Comparison of ENCODE assay signal across 8 cellular contexts in genomic region chr4:83083925-83084475, GRCh38. TPM values are rescaled to one million over a fixed set of nuclear protein-coding genes. Genes with fewer than 3 reads are reported as not detected.
DNase-seq lines count a peak whose midpoint lies in the region; ATAC-seq and TF ChIP-seq lines count a peak whose summit lies in the region.

No MANE protein-coding gene starts in this region.

- H3K27me3 ChIP-seq in CD4-positive, alpha-beta T cell (ENCODE audit: control insufficient read depth, insufficient read depth, low read length): no peaks in the 10 kb centered on the region
- H3K27me3 ChIP-seq in brain microvascular endothelial cell (replicated peaks): no peaks in the 10 kb centered on the region

- peak overlapping the region; percentile 60 for H3K4me3 Mint-ChIP-seq in CD4-positive, alpha-beta T cell
- peak overlapping the region; percentile 16 for H3K4me3 Mint-ChIP-seq in activated CD4-positive, alpha-beta memory T cell treated with anti-CD3 and anti-CD28 coated beads, Interleukin-2, amount 10 ng/mL, durations not matched to agents 7 days and 5 days

- H3K9me3 Mint-ChIP-seq in CD4-positive, alpha-beta T cell: peaks cover 2% of the 10 kb centered on the region
- no peaks in the 10 kb centered on the region for H3K9me3 Mint-ChIP-seq in activated CD4-positive, alpha-beta memory T cell treated with anti-CD3 and anti-CD28 coated beads, Interleukin-2, amount 10 ng/mL, durations not matched to agents 7 days and 5 days

- peak overlapping the region; percentile 99 for H3K27ac Mint-ChIP-seq in CD4-positive, alpha-beta T cell
- H3K27ac Mint-ChIP-seq in activated CD4-positive, alpha-beta memory T cell treated with anti-CD3 and anti-CD28 coated beads, Interleukin-2, amount 10 ng/mL, durations not matched to agents 7 days and 5 days: peak overlapping the region; percentile 78

- no peaks in the 10 kb centered on the region for H3K27me3 Mint-ChIP-seq in CD4-positive, alpha-beta T cell
- H3K27me3 Mint-ChIP-seq in activated CD4-positive, alpha-beta memory T cell treated with anti-CD3 and anti-CD28 coated beads, Interleukin-2, amount 10 ng/mL, durations not matched to agents 7 days and 5 days: no peaks in the 10 kb centered on the region

- peak; percentile 98 for ATAC-seq in CD4-positive, alpha-beta T cell (ENCODE audit: poor library complexity)
- ATAC-seq in HG03175 (IDR thresholded peaks at IDR 0.05; ENCODE audit: unreplicated experiment) (peak; percentile 60), left colon (peak; percentile 43)

- no peak overlapping the region for H3K4me3 ChIP-seq in brain microvascular endothelial cell (ENCODE audit: low read depth, low read length)

- H3K4me1 Mint-ChIP-seq in CD4-positive, alpha-beta T cell (ENCODE audit: low read depth): peaks cover 57% of the 10 kb centered on the region
- H3K4me1 Mint-ChIP-seq in activated CD4-positive, alpha-beta memory T cell treated with anti-CD3 and anti-CD28 coated beads, Interleukin-2, amount 10 ng/mL, durations not matched to agents 7 days and 5 days: peaks cover 31% of the 10 kb centered on the region

- intact Hi-C loops in CD4-positive, alpha-beta T cell (cut with DNase I, micrococcal nuclease): loop anchor here (1.0 to 2.0 kb wide), 3 partner anchors 21 to 128 kb away; no protein-coding TSS in a partner anchor
- intact Hi-C loops in left colon (cut with DNase I, micrococcal nuclease): no loop called here

- DNase-seq in CD4-positive, alpha-beta T cell: peak in 8 of 10 experiments; percentile 28 to 75 (median 60)
- peak; percentile 78 for DNase-seq in activated CD4-positive, alpha-beta memory T cell treated with anti-CD3 and anti-CD28 coated beads, Interleukin-2, amount 10 ng/mL, durations not matched to agents 7 days and 5 days
- DNase-seq in left colon: no peak
- DNase-seq in iPS-NIHi11 (ENCODE audit: low spot score): no peak
- DNase-seq in SKM-1 (lab: John Stamatoyannopoulos, UW; ENCODE audit: unreplicated experiment): no peak
- DNase-seq in brain microvascular endothelial cell: no peak
- DNase-seq in A172 (ENCODE audit: low spot score): no peak

- POLR2A ChIA-PET in CD4-positive, alpha-beta T cell (lab: Charles Lee): interaction anchor here (0.6 to 3.4 kb wide), 18 partner anchors 8 to 655 kb away, joined by 3 to 28 read pairs (median 7); partner anchors contain the start of genes COPS4, COQ2 and PLAC8
- POLR2A ChIA-PET in activated CD4-positive, alpha-beta memory T cell treated with anti-CD3 and anti-CD28 coated beads, Interleukin-2, amount 10 ng/mL, durations not matched to agents 7 days and 5 days (lab: Charles Lee): interaction anchor here (0.8 to 4.1 kb wide), 16 partner anchors 9 to 371 kb away, joined by 3 to 32 read pairs (median 4); partner anchors contain the start of genes COPS4, COQ2, HELQ and MRPS18C

- H3K27ac ChIP-seq in CD4-positive, alpha-beta T cell (ENCODE audit: low read depth, low read length): peak overlapping the region; percentile 22
- H3K27ac ChIP-seq in brain microvascular endothelial cell: no peak overlapping the region

- peak; percentile 53 for TF ChIP-seq CTCF in CD4-positive, alpha-beta T cell (IDR thresholded peaks at IDR 0.05)
- no peak for TF ChIP-seq CTCF in brain microvascular endothelial cell (IDR thresholded peaks at IDR 0.05; ENCODE audit: low read depth, low read length, missing control alignments)

- no peaks in the 10 kb centered on the region for H3K36me3 ChIP-seq in brain microvascular endothelial cell (replicated peaks)

- H3K36me3 Mint-ChIP-seq in CD4-positive, alpha-beta T cell (ENCODE audit: low read depth): peaks cover 51% of the 10 kb centered on the region
- peaks cover 32% of the 10 kb centered on the region for H3K36me3 Mint-ChIP-seq in activated CD4-positive, alpha-beta memory T cell treated with anti-CD3 and anti-CD28 coated beads, Interleukin-2, amount 10 ng/mL, durations not matched to agents 7 days and 5 days (ENCODE audit: low read depth)

- CTCF ChIA-PET in CD4-positive, alpha-beta T cell (lab: Charles Lee): interaction anchor here (0.6 to 3.0 kb wide), 20 partner anchors 8 to 200 kb away, joined by 3 to 11 read pairs (median 6); partner anchors contain the start of genes COQ2 and PLAC8
- CTCF ChIA-PET in activated CD4-positive, alpha-beta memory T cell treated with anti-CD3 and anti-CD28 coated beads, Interleukin-2, amount 10 ng/mL, durations not matched to agents 7 days and 5 days (lab: Charles Lee): interaction anchor here (0.7 to 5.0 kb wide), 20 partner anchors 8 to 200 kb away, joined by 3 to 44 read pairs (median 5); partner anchors contain the start of genes COPS4, COQ2 and PLAC8

- no peaks in the 10 kb centered on the region for H3K9me3 ChIP-seq in CD4-positive, alpha-beta T cell (ENCODE audit: control insufficient read depth, low read length)

- in situ Hi-C loops in brain microvascular endothelial cell (cut with HindIII; ENCODE audit: low pct_ligation_motif_present, low sequenced_read_pairs): no loop called here

RNA-seq across cellular contexts. Expression of gene PLAC8, which starts 30.5 kb away (rescaled TPM):
- total RNA-seq in CD4-positive, alpha-beta T cell: 100 to 1,000 TPM; 249 to 259 TPM
- 100 to 1,000 TPM; 182 to 183 TPM for total RNA-seq in activated CD4-positive, alpha-beta memory T cell treated with anti-CD3 and anti-CD28 coated beads, Interleukin-2, amount 10 ng/mL, durations not matched to agents 7 days and 5 days
- 1,000 to 10,000 TPM in 1 of 2 donors, 100 to 1,000 TPM in 1; 955 to 1,006 TPM for total RNA-seq in left colon
- total RNA-seq in A172 (2014; rRNA removed; shearing (Covaris generic)): 2.7 and 6.7 TPM in 2 replicates

RNA-seq across cellular contexts. Expression of gene COPS4, which starts 49.0 kb away (rescaled TPM):
- total RNA-seq in CD4-positive, alpha-beta T cell: 10 to 100 TPM; 26.0 to 27.6 TPM
- 10 to 100 TPM; 30.9 to 32.8 TPM for total RNA-seq in activated CD4-positive, alpha-beta memory T cell treated with anti-CD3 and anti-CD28 coated beads, Interleukin-2, amount 10 ng/mL, durations not matched to agents 7 days and 5 days
- total RNA-seq in left colon: 10 to 100 TPM; 22.9 to 23.7 TPM
- 94.3 and 103 TPM in 2 replicates for total RNA-seq in A172 (2014; rRNA removed; shearing (Covaris generic))

Comparison
In these comparisons a context has a peak if more than half of its experiments do, and no peak if none do; other contexts are left out.
1. ATAC-seq: peak in every context shown above with its lines; median percentile 98 in CD4-positive, alpha-beta T cell; 60 in HG03175; 43 in left colon.
2. DNase-seq: peak in CD4-positive, alpha-beta T cell (8 of 10) and activated CD4-positive, alpha-beta memory T cell treated with anti-CD3 and anti-CD28 coated beads, Interleukin-2, amount 10 ng/mL, durations not matched to agents 7 days and 5 days (single experiment); none in left colon (0 of 2), iPS-NIHi11 (single experiment), SKM-1 (single experiment), brain microvascular endothelial cell (single experiment) and A172 (single experiment).
3. RNA of gene PLAC8, which starts 30.5 kb away (total RNA-seq): 955 to 1,006 TPM in left colon, 249 to 259 TPM in CD4-positive, alpha-beta T cell and 182 to 183 TPM in activated CD4-positive, alpha-beta memory T cell treated with anti-CD3 and anti-CD28 coated beads, Interleukin-2, amount 10 ng/mL, durations not matched to agents 7 days and 5 days; 2.7 to 6.7 TPM in A172; every median in the first group is over 10 times any median in the second.
4. intact Hi-C loops: an anchor here in CD4-positive, alpha-beta T cell (1.0 to 2.0 kb wide); none called in left colon.